In the genomic region with DNA sequence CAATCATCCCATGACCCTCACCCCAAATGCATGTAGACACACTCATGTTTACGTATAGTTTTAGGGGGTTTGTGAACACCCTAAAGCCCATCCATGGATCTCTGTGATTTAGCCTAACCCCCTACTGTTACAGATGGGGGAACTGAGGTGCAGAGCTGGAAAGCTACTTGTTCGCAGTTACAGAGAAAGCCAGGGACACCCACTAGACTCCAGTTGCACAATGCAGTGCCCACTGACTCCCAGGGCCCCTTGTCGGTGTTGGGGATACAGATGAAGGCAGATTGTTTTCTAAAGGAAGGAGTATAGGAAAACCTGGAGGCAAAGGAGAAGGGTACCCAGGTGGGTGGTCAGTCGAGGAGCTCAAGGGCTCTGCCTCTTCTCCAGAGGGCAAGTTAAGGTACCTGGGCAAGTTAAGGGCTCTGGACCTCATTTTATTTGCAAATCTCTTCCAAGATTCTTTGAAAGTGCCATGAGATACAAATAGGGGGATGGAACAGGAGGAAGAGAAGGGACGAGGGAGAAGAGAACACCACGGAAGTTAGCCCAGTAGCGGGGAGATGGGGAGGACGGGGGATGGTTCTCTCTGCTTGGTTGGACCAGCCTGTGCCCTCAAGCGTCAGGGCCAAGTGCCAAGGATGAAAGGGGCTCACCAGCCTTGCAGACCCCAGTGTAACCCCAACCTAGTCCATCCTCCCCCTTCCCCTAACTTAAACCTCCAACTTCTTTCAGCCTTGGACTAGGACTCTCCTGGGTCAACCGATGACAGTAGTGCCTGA, we compare ENCODE assay signal across 1 cellular context.
TF ChIP-seq lines count a peak whose summit lies in the region.

No MANE protein-coding gene starts in this region.

TF ChIP-seq in endothelial cell of umbilical vein, 7 proteins besides CTCF, POLR2A, EP300 and RAD21:
- TF ChIP-seq EZH2 (IDR thresholded peaks at IDR 0.05; ENCODE audit: borderline replicate concordance, low read depth, low read length, severe bottlenecking) (peak; percentile 27), FOS (IDR thresholded peaks at IDR 0.05; ENCODE audit: borderline replicate concordance, insufficient read depth, low read length) (no peak)
